In genomic region chr10:103395754-103396066, GRCh38 we compare ENCODE assay signal across 8 cellular contexts. TPM values are rescaled to one million over a fixed set of nuclear protein-coding genes. Genes with fewer than 3 reads are reported as not detected.
A peak's percentile ranks its signal among the peaks of the same experiment; 100 is the strongest.
DNase-seq lines count a peak whose midpoint lies in the region; ATAC-seq and TF ChIP-seq lines count a peak whose summit lies in the region.

No MANE protein-coding gene starts in this region.

- H3K27me3 ChIP-seq in WERI-Rb-1 (ENCODE audit: insufficient read depth, low read depth, severe bottlenecking), result no peaks in the 10 kb centered on the region

- no peaks in the 10 kb centered on the region for H3K9me3 ChIP-seq in WERI-Rb-1 (ENCODE audit: severe bottlenecking)

- peak overlapping the region; percentile 90 for H3K4me3 ChIP-seq in WERI-Rb-1 (ENCODE audit: low read depth, low read length)

- peak overlapping the region; percentile 87 for H3K27ac ChIP-seq in WERI-Rb-1

- intact Hi-C loops in left cardiac atrium (cut with DNase I), result no loop called here

- peak; percentile 2 for DNase-seq in stimulated activated CD4-positive, alpha-beta T cell treated with anti-CD3 and anti-CD28 coated beads, Interleukin-1b, Interleukin-23, amount 100 ng/mL, for 48 hours
- DNase-seq in stimulated activated CD4-positive, alpha-beta T cell treated with anti-CD3 and anti-CD28 coated beads, Interleukin-2, amount 100 ng/mL, for 24 hours, result no peak
- DNase-seq in WERI-Rb-1 (no peak), left cardiac atrium (no peak), renal cortical epithelial cell (ENCODE audit: low read depth) (peak; percentile 7)

- no peak for TF ChIP-seq CTCF in WERI-Rb-1 (IDR thresholded peaks at IDR 0.05; ENCODE audit: low read depth, low read length)

- ATAC-seq in left cardiac atrium, result peak; percentile 12 to 26
- no peak for ATAC-seq in GM21526 (IDR thresholded peaks at IDR 0.05; ENCODE audit: low FRiP score, unreplicated experiment)
- no peak for ATAC-seq in HG03432 (IDR thresholded peaks at IDR 0.05; ENCODE audit: unreplicated experiment)
- ATAC-seq in GM18861 (IDR thresholded peaks at IDR 0.05; ENCODE audit: unreplicated experiment), result no peak

- peaks cover 53% of the 10 kb centered on the region for H3K36me3 ChIP-seq in WERI-Rb-1

RNA-seq across cellular contexts. Expression of gene ATP5MK, which starts 0.6 kb away (rescaled TPM):
- 100 to 1,000 TPM; 870 to 985 TPM for total RNA-seq in left cardiac atrium
- total RNA-seq in renal cortical epithelial cell, result 165 and 623 TPM in 2 replicates

RNA-seq across cellular contexts. Expression of gene PDCD11, which starts 0.7 kb away (rescaled TPM):
- total RNA-seq in left cardiac atrium (10 to 100 TPM; 11.9 to 17.8 TPM), renal cortical epithelial cell (38.6 and 48.5 TPM in 2 replicates)

RNA-seq across cellular contexts. Expression of gene TAF5, which starts 27.9 kb away (rescaled TPM):
- total RNA-seq in left cardiac atrium (1 to 10 TPM; 1.5 to 2.9 TPM), renal cortical epithelial cell (2.6 and 4.9 TPM in 2 replicates)

RNA-seq across cellular contexts. Expression of gene PCGF6, which starts 44.8 kb away (rescaled TPM):
- total RNA-seq in left cardiac atrium (1 to 10 TPM; 5.7 to 7.9 TPM), renal cortical epithelial cell (10.7 and 16.7 TPM in 2 replicates)

RNA-seq across cellular contexts. Expression of gene CALHM2, which starts 56.5 kb away (rescaled TPM):
- total RNA-seq in left cardiac atrium, result 10 to 100 TPM; 25.6 to 30.8 TPM
- total RNA-seq in renal cortical epithelial cell, result 0.80 and 0.87 TPM in 2 replicates

Comparison
In these comparisons a context has a peak if more than half of its experiments do, and no peak if none do; other contexts are left out.
1. DNase-seq: peak in stimulated activated CD4-positive, alpha-beta T cell treated with anti-CD3 and anti-CD28 coated beads, Interleukin-1b, Interleukin-23, amount 100 ng/mL, for 48 hours (single experiment) and renal cortical epithelial cell (single experiment); none in stimulated activated CD4-positive, alpha-beta T cell treated with anti-CD3 and anti-CD28 coated beads, Interleukin-2, amount 100 ng/mL, for 24 hours (0 of 2), WERI-Rb-1 (single experiment) and left cardiac atrium (single experiment).
2. ATAC-seq: peak in left cardiac atrium (2 of 2); none in GM21526 (single experiment), HG03432 (single experiment) and GM18861 (single experiment).